8 cellular contexts compared by ENCODE assay signal in the genomic region with DNA sequence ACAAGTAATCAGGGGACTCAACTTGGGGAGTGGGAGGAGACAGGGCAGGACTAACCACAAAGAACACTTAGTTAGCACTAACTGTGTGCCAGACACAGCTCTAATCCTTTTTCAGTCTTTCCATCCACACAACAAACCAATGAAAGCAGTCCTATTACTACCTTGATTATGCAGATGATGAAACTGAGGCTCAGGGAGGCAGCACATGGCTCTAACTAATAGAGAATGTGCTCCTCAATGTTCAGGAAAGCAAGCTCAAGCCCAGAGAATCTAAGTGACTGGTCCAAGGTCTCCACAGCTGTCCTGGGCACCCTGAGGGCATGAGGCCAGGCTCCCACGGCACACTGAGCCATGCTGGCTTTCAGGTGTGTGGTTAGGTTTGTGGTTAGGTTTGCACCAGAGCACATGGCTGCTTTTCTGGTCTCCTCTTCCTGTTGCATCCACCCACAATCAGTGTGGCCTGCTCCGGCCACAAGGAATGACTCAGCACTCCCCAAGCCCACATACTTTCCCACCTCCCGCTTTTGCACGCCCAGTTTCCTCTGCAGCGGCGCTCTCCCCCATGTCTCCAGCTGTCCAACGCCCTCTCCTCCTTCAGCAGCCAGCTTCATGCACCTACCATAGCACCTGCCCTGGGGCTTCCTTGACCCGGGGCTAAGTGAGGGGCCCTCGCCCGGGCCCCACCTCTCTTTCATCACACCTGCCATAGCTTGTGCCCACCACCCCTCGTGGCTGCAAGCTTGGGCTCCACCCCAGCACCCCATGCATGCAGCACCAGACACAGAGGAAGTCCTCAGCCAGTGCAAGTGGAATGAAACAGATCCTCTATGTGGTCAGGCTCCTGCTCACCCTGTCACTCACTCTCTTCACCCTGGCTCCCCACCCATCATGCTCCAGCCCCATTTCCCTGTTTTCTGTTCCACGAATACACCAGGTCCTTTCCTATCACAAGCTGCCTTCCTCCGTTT.
DNase-seq lines count a peak whose midpoint lies in the region; ATAC-seq, FAIRE-seq and TF ChIP-seq lines count a peak whose summit lies in the region.

No MANE protein-coding gene starts in this region.

- H3K9me3 Mint-ChIP-seq in activated T-cell treated with anti-CD3 and anti-CD28 coated beads, Interleukin-2, amount 50 U/mL, for 24 hours, result no peaks in the 10 kb centered on the region

- no peak for TF ChIP-seq POLR2A in GM12892 (IDR thresholded peaks at IDR 0.05; ENCODE audit: low read depth, low read length)

- DNase-seq in GM12892 (ENCODE audit: insufficient read length), result peak; percentile 56
- peak; percentile 39 for DNase-seq in activated T-cell treated with anti-CD3 and anti-CD28 coated beads, Interleukin-2, amount 50 U/mL, for 24 hours
- peak in 6 of 10 donors; percentile 22 to 91 (median 66) for DNase-seq in posterior cingulate gyrus
- DNase-seq in NCI-H345 treated with DMSO at 0.1 percent for 48 hours (lab: John Stamatoyannopoulos, UW; ENCODE audit: unreplicated experiment), result no peak
- no peak for DNase-seq in NCI-H1048 (lab: John Stamatoyannopoulos, UW)
- no peak for DNase-seq in kidney

- ATAC-seq in GM21515 (IDR thresholded peaks at IDR 0.05; ENCODE audit: unreplicated experiment) (peak; percentile 86), HG03571 (IDR thresholded peaks at IDR 0.05; ENCODE audit: unreplicated experiment) (peak; percentile 84)

- H3K27ac Mint-ChIP-seq in activated T-cell treated with anti-CD3 and anti-CD28 coated beads, Interleukin-2, amount 50 U/mL, for 24 hours, result peak overlapping the region; percentile 56

- no peaks in the 10 kb centered on the region for H3K36me3 ChIP-seq in kidney (ENCODE audit: control insufficient read depth in 1 of 2, insufficient read depth in 2 of 2, low read length in 2 of 2)

- H3K4me1 ChIP-seq in kidney (ENCODE audit: control insufficient read depth in 1 of 2, insufficient read depth in 1 of 2, low read depth in 1 of 2, low read length in 2 of 2), result no peaks in the 10 kb centered on the region

- H3K4me3 Mint-ChIP-seq in activated T-cell treated with anti-CD3 and anti-CD28 coated beads, Interleukin-2, amount 50 U/mL, for 24 hours, result peak overlapping the region; percentile 34

- TF ChIP-seq CTCF in kidney (IDR thresholded peaks at IDR 0.05; ENCODE audit: borderline replicate concordance, extremely low read depth, insufficient read depth), result no peak

- H3K4me1 Mint-ChIP-seq in activated T-cell treated with anti-CD3 and anti-CD28 coated beads, Interleukin-2, amount 50 U/mL, for 24 hours (ENCODE audit: low read depth), result peaks cover 17% of the 10 kb centered on the region

- no peaks in the 10 kb centered on the region for H3K9me3 ChIP-seq in kidney (ENCODE audit: control insufficient read depth in 1 of 2, low read length in 2 of 2)

- no peak overlapping the region for H3K27ac ChIP-seq in kidney (ENCODE audit: low read depth in 2 of 2, low read length in 2 of 2)

- FAIRE-seq in GM12892 (lab: Jason Lieb, UNC) (peak; percentile 91), kidney (lab: Jason Lieb, UNC) (no peak)

- H3K9ac ChIP-seq in kidney (ENCODE audit: low read length in 2 of 2), result no peak overlapping the region

- H3K27me3 Mint-ChIP-seq in activated T-cell treated with anti-CD3 and anti-CD28 coated beads, Interleukin-2, amount 50 U/mL, for 24 hours, result peaks cover 56% of the 10 kb centered on the region

- no peaks in the 10 kb centered on the region for H3K36me3 Mint-ChIP-seq in activated T-cell treated with anti-CD3 and anti-CD28 coated beads, Interleukin-2, amount 50 U/mL, for 24 hours (ENCODE audit: low read depth)

- H3K4me3 ChIP-seq in kidney (ENCODE audit: low read length in 2 of 2), result no peak overlapping the region

- intact Hi-C loops in posterior cingulate gyrus (cut with DNase I), result no loop called here
- intact Hi-C loops in kidney (cut with DNase I), result no loop called here

Comparison
In these comparisons a context has a peak if more than half of its experiments do, and no peak if none do; other contexts are left out.
1. DNase-seq: peak in GM12892 (single experiment), activated T-cell treated with anti-CD3 and anti-CD28 coated beads, Interleukin-2, amount 50 U/mL, for 24 hours (single experiment) and posterior cingulate gyrus (6 of 10); none in NCI-H345 treated with DMSO at 0.1 percent for 48 hours (single experiment), NCI-H1048 (single experiment) and kidney (single experiment).